ENCODE assay signal across 8 cellular contexts in the genomic region with DNA sequence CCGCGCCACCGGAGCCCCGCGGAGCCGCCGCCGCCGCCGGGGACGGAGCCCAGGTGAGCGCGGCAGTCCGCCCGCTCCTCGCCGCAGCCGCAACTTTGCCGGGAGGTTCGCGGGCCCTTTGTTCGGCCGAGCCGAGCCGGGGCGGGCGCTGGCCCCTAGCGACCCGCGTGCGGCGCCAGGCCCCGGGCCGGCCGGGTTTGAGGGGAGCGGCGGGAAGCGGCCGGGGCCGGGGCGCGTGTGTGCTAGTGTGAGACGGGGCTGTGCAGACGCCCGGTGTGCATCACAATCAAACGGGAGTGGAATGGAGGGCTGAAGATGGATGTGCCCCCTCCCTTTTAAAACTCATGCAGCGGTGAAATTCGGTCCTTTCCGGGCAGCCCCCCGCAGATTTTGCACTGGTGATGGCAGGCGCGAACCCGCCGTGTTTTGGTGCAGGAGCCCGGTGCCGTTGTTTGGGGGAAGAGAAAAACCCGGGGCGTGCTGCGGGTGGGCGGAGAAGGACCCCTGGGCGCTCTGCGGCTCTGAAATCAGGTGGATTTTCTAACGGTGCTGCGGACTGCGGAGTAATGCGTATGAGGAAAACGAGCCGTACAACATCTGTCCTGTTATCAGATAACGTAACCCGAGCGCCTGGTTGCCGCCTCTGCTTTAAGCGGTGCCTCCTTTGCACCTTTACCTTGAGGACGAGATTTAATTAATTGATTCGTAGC. TPM values are rescaled to one million over a fixed set of nuclear protein-coding genes. Genes with fewer than 3 reads are reported as not detected.
A peak's percentile ranks its signal among the peaks of the same experiment; 100 is the strongest.
DNase-seq lines count a peak whose midpoint lies in the region; ATAC-seq and TF ChIP-seq lines count a peak whose summit lies in the region.

No MANE protein-coding gene starts in this region.

- peak overlapping the region; percentile 91 to 92 for H3K27ac Mint-ChIP-seq in effector memory CD8-positive, alpha-beta T cell

- H3K27me3 Mint-ChIP-seq in effector memory CD8-positive, alpha-beta T cell: no peaks in the 10 kb centered on the region

- ATAC-seq in effector memory CD8-positive, alpha-beta T cell (replicated peaks): no peak

- H3K27me3 ChIP-seq in muscle layer of colon (ENCODE audit: control insufficient read depth in 1 of 2, insufficient read depth in 2 of 2, low read length in 2 of 2) (no peaks in the 10 kb centered on the region), testis (no peaks in the 10 kb centered on the region)

- H3K27ac ChIP-seq in muscle layer of colon (ENCODE audit: low read depth, low read length) (peak overlapping the region; percentile 67), testis (peak overlapping the region in 1 of 2 donors; percentile 85)

- intact Hi-C loops in testis (cut with DNase I; ENCODE audit: low total_unique reads): no loop called here

- peak overlapping the region; percentile 66 for H3K9ac ChIP-seq in muscle layer of colon (ENCODE audit: low read length)

- H3K36me3 Mint-ChIP-seq in effector memory CD8-positive, alpha-beta T cell (ENCODE audit: insufficient read depth): peaks cover 23% of the 10 kb centered on the region

- H3K4me1 Mint-ChIP-seq in effector memory CD8-positive, alpha-beta T cell (ENCODE audit: low read depth in 2 of 2): peaks cover 39 to 49% of the 10 kb centered on the region in 2 donors

- H3K4me3 ChIP-seq in muscle layer of colon (ENCODE audit: low read depth in 1 of 2, low read length in 2 of 2) (peak overlapping the region; percentile 80 to 81), testis (peak overlapping the region; percentile 61 to 65)

- 1% methylated on average over 27 to 75 of the region's 75 CpGs for WGBS in testis, 2 donors

- TF ChIP-seq POLR2A in testis (IDR thresholded peaks at IDR 0.05): no peak

- H3K9me3 ChIP-seq in muscle layer of colon (ENCODE audit: low read length) (no peaks in the 10 kb centered on the region), testis (no peaks in the 10 kb centered on the region)

- no peaks in the 10 kb centered on the region for H3K9me3 Mint-ChIP-seq in effector memory CD8-positive, alpha-beta T cell

- H3K4me1 ChIP-seq in muscle layer of colon (ENCODE audit: insufficient read depth, low read length) (peaks cover 38% of the 10 kb centered on the region), testis (peaks cover 11% of the 10 kb centered on the region)

- TF ChIP-seq CTCF in testis (IDR thresholded peaks at IDR 0.05): no peak

- H3K36me3 ChIP-seq in muscle layer of colon (ENCODE audit: insufficient read depth, low read length) (no peaks in the 10 kb centered on the region), testis (ENCODE audit: low read depth, missing control alignments) (no peaks in the 10 kb centered on the region)

- peak; percentile 54 for DNase-seq in GM03348 (ENCODE audit: low spot score)
- DNase-seq in HuH-7.5 (ENCODE audit: low spot score): peak; percentile 57
- peak; percentile 27 for DNase-seq in activated CD4-positive, alpha-beta T cell treated with anti-CD3 and anti-CD28 coated beads, Interleukin-2, amount 50 U/mL, for 1 hour
- DNase-seq in effector memory CD8-positive, alpha-beta T cell: peak; percentile 11 to 30 (median 26)
- peak; percentile 19 for DNase-seq in testis
- DNase-seq in mesenteric fat pad (ENCODE audit: low spot score): no peak
- no peak for DNase-seq in HCEC 1CT

- H3K4me3 Mint-ChIP-seq in effector memory CD8-positive, alpha-beta T cell: peak overlapping the region; percentile 94 to 98

RNA-seq across cellular contexts. Expression of a gene that starts 0.9 kb away (rescaled TPM):
- total RNA-seq in testis (10 to 100 TPM; 27.4 to 35.6 TPM), mesenteric fat pad (24.7 TPM)
- polyA plus RNA-seq in testis (ENCODE audit: insufficient read depth, low read depth, low replicate concordance): 26.2 TPM

Comparison
In these comparisons a context has a peak if more than half of its experiments do, and no peak if none do; other contexts are left out.
1. DNase-seq: peak in GM03348 (single experiment), HuH-7.5 (single experiment), activated CD4-positive, alpha-beta T cell treated with anti-CD3 and anti-CD28 coated beads, Interleukin-2, amount 50 U/mL, for 1 hour (single experiment), effector memory CD8-positive, alpha-beta T cell (3 of 3) and testis (single experiment); none in mesenteric fat pad (single experiment) and HCEC 1CT (single experiment).